Comparison of ENCODE assay signal across 1 cellular context in the genomic region with DNA sequence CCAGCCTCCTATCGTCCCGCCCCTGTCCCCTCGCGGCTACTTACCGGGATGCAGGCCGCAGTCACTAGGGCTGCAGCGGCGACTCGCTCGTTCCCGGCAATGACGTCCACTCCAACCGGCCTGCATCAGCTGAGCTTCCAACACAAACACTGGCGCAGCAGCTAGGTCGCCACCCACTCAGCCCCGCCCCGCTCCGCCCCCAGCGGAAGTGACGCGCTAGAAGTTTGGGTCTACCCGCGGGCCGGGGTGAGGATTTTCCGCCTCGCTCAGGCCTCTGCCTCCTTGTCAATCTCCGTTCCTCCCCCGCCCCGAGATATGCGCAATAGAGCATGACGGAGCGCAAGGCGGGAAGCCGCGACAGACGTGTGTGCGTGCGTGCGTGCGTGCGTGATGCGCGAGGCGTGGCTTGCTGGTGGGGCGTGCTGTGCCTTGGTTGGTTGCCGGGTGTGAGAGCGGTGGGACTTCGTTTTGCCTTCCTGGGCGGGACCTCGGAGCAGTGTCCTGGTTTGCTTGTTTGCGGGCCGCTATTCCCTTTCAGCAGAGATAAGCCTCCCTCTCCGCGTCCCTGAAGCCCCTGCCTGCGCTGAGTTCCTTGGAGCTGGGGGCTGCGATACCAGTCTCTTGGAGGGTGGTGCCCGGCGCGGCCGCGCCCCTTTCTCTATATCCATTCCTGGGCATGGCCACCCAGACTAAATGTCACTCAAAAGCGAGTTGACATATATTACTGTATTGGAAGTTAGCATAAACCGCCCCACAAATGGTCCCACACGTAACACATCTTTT.
TF ChIP-seq lines count a peak whose summit lies in the region.

A gene with protein sequence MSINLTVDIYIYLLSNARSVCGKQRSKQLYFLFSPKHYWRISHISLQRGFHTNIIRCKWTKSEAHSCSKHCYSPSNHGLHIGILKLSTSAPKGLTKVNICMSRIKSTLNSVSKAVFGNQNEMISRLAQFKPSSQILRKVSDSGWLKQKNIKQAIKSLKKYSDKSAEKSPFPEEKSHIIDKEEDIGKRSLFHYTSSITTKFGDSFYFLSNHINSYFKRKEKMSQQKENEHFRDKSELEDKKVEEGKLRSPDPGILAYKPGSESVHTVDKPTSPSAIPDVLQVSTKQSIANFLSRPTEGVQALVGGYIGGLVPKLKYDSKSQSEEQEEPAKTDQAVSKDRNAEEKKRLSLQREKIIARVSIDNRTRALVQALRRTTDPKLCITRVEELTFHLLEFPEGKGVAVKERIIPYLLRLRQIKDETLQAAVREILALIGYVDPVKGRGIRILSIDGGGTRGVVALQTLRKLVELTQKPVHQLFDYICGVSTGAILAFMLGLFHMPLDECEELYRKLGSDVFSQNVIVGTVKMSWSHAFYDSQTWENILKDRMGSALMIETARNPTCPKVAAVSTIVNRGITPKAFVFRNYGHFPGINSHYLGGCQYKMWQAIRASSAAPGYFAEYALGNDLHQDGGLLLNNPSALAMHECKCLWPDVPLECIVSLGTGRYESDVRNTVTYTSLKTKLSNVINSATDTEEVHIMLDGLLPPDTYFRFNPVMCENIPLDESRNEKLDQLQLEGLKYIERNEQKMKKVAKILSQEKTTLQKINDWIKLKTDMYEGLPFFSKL (minus strand): TSS at position 151 of the 783 bp plus-strand sequence. CDS start 10,644 bp downstream, outside the sequence.

TF ChIP-seq in K562, 482 proteins besides CTCF, POLR2A, EP300 and RAD21 (continued from another document and continues in another):
- TF ChIP-seq, protein P1, sequence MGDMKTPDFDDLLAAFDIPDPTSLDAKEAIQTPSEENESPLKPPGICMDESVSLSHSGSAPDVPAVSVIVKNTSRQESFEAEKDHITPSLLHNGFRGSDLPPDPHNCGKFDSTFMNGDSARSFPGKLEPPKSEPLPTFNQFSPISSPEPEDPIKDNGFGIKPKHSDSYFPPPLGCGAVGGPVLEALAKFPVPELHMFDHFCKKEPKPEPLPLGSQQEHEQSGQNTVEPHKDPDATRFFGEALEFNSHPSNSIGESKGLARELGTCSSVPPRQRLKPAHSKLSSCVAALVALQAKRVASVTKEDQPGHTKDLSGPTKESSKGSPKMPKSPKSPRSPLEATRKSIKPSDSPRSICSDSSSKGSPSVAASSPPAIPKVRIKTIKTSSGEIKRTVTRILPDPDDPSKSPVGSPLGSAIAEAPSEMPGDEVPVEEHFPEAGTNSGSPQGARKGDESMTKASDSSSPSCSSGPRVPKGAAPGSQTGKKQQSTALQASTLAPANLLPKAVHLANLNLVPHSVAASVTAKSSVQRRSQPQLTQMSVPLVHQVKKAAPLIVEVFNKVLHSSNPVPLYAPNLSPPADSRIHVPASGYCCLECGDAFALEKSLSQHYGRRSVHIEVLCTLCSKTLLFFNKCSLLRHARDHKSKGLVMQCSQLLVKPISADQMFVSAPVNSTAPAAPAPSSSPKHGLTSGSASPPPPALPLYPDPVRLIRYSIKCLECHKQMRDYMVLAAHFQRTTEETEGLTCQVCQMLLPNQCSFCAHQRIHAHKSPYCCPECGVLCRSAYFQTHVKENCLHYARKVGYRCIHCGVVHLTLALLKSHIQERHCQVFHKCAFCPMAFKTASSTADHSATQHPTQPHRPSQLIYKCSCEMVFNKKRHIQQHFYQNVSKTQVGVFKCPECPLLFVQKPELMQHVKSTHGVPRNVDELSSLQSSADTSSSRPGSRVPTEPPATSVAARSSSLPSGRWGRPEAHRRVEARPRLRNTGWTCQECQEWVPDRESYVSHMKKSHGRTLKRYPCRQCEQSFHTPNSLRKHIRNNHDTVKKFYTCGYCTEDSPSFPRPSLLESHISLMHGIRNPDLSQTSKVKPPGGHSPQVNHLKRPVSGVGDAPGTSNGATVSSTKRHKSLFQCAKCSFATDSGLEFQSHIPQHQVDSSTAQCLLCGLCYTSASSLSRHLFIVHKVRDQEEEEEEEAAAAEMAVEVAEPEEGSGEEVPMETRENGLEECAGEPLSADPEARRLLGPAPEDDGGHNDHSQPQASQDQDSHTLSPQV (IDR thresholded peaks at IDR 0.05), result no peak; the same call in 1 of the 2 replicates
- TF ChIP-seq ZNF57 (CRISPR knock-in tag; IDR thresholded peaks at IDR 0.05), result no peak
- TF ChIP-seq HDAC1 (IDR thresholded peaks at IDR 0.05), result peak in 1 of 2 experiments; percentile 95; a peak in 2 of 4 replicates
- TF ChIP-seq, protein P2, sequence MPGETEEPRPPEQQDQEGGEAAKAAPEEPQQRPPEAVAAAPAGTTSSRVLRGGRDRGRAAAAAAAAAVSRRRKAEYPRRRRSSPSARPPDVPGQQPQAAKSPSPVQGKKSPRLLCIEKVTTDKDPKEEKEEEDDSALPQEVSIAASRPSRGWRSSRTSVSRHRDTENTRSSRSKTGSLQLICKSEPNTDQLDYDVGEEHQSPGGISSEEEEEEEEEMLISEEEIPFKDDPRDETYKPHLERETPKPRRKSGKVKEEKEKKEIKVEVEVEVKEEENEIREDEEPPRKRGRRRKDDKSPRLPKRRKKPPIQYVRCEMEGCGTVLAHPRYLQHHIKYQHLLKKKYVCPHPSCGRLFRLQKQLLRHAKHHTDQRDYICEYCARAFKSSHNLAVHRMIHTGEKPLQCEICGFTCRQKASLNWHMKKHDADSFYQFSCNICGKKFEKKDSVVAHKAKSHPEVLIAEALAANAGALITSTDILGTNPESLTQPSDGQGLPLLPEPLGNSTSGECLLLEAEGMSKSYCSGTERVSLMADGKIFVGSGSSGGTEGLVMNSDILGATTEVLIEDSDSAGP (CRISPR knock-in tag; IDR thresholded peaks at IDR 0.05), result no peak
- peak; percentile 70; the same call in 1 of the 2 replicates for TF ChIP-seq CBX1 (IDR thresholded peaks at IDR 0.05; ENCODE audit: low read depth)
- TF ChIP-seq, protein P3, sequence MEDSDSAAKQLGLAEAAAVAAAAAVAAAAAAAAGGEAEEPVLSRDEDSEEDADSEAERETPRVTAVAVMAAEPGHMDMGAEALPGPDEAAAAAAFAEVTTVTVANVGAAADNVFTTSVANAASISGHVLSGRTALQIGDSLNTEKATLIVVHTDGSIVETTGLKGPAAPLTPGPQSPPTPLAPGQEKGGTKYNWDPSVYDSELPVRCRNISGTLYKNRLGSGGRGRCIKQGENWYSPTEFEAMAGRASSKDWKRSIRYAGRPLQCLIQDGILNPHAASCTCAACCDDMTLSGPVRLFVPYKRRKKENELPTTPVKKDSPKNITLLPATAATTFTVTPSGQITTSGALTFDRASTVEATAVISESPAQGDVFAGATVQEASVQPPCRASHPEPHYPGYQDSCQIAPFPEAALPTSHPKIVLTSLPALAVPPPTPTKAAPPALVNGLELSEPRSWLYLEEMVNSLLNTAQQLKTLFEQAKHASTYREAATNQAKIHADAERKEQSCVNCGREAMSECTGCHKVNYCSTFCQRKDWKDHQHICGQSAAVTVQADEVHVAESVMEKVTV (CRISPR knock-in tag; IDR thresholded peaks at IDR 0.05), result 0 out of 2 replicates have a peak, but pooled peaks have one; percentile 25
- TF ChIP-seq, protein P4, sequence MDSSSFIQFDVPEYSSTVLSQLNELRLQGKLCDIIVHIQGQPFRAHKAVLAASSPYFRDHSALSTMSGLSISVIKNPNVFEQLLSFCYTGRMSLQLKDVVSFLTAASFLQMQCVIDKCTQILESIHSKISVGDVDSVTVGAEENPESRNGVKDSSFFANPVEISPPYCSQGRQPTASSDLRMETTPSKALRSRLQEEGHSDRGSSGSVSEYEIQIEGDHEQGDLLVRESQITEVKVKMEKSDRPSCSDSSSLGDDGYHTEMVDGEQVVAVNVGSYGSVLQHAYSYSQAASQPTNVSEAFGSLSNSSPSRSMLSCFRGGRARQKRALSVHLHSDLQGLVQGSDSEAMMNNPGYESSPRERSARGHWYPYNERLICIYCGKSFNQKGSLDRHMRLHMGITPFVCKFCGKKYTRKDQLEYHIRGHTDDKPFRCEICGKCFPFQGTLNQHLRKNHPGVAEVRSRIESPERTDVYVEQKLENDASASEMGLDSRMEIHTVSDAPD (CRISPR knock-in tag; IDR thresholded peaks at IDR 0.05), result no peak
- TF ChIP-seq ARNT (IDR thresholded peaks at IDR 0.05), result peak in 1 of 2 experiments; percentile 61; a peak in 1 of 4 replicates
- no peak for TF ChIP-seq HMG20A (CRISPR knock-in tag; conservative IDR thresholded peaks at IDR 0.05)
- TF ChIP-seq, protein P5, sequence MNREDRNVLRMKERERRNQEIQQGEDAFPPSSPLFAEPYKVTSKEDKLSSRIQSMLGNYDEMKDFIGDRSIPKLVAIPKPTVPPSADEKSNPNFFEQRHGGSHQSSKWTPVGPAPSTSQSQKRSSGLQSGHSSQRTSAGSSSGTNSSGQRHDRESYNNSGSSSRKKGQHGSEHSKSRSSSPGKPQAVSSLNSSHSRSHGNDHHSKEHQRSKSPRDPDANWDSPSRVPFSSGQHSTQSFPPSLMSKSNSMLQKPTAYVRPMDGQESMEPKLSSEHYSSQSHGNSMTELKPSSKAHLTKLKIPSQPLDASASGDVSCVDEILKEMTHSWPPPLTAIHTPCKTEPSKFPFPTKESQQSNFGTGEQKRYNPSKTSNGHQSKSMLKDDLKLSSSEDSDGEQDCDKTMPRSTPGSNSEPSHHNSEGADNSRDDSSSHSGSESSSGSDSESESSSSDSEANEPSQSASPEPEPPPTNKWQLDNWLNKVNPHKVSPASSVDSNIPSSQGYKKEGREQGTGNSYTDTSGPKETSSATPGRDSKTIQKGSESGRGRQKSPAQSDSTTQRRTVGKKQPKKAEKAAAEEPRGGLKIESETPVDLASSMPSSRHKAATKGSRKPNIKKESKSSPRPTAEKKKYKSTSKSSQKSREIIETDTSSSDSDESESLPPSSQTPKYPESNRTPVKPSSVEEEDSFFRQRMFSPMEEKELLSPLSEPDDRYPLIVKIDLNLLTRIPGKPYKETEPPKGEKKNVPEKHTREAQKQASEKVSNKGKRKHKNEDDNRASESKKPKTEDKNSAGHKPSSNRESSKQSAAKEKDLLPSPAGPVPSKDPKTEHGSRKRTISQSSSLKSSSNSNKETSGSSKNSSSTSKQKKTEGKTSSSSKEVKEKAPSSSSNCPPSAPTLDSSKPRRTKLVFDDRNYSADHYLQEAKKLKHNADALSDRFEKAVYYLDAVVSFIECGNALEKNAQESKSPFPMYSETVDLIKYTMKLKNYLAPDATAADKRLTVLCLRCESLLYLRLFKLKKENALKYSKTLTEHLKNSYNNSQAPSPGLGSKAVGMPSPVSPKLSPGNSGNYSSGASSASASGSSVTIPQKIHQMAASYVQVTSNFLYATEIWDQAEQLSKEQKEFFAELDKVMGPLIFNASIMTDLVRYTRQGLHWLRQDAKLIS (CRISPR knock-in tag; IDR thresholded peaks at IDR 0.05), result peak; percentile 40; the same call in 1 of the 2 replicates
- TF ChIP-seq BCOR (IDR thresholded peaks at IDR 0.05), result no peak
- TF ChIP-seq RBBP5 (IDR thresholded peaks at IDR 0.05; ENCODE audit: borderline replicate concordance, insufficient read depth, low read length, poor library complexity, severe bottlenecking), result peak; percentile 93
- TF ChIP-seq HEY1 (CRISPR knock-in tag; IDR thresholded peaks at IDR 0.05; ENCODE audit: borderline replicate concordance), result no peak
- TF ChIP-seq NR2C2 (CRISPR knock-in tag; IDR thresholded peaks at IDR 0.05), result no peak
- TF ChIP-seq NR2C2 (tag; IDR thresholded peaks at IDR 0.05), result peak; percentile 45; the same call in 1 of the 2 replicates
- TF ChIP-seq BCL6 (CRISPR knock-in tag; IDR thresholded peaks at IDR 0.05), result no peak
- TF ChIP-seq NFYB (IDR thresholded peaks at IDR 0.05; ENCODE audit: extremely low read depth, insufficient read length), result peak; percentile 53
- no peak for TF ChIP-seq BDP1 (IDR thresholded peaks at IDR 0.05; ENCODE audit: insufficient read depth, insufficient read length)
- TF ChIP-seq ETV5 (CRISPR knock-in tag; IDR thresholded peaks at IDR 0.05; ENCODE audit: low read depth), result peak; percentile 87
- no peak for TF ChIP-seq HNRNPL (IDR thresholded peaks at IDR 0.05; ENCODE audit: low read depth, low read length)
- TF ChIP-seq NR2C1 (IDR thresholded peaks at IDR 0.05), result no peak
- no peak for TF ChIP-seq NR2C1 (tag; IDR thresholded peaks at IDR 0.05)
- no peak for TF ChIP-seq ZNF384 (IDR thresholded peaks at IDR 0.05; ENCODE audit: low read depth, low read length)
- TF ChIP-seq MAZ (CRISPR knock-in tag; conservative IDR thresholded peaks at IDR 0.05 in 1 of 2, IDR thresholded peaks at IDR 0.05 in 1 of 2), result peak; percentile 92 to 95
- no peak for TF ChIP-seq NUFIP1 (IDR thresholded peaks at IDR 0.05; ENCODE audit: partially characterized antibody)
- peak; percentile 93 for TF ChIP-seq SUPT5H (IDR thresholded peaks at IDR 0.05)
- TF ChIP-seq FIP1L1 (IDR thresholded peaks at IDR 0.05; ENCODE audit: low read depth, low read length, poor library complexity, severe bottlenecking), result peak; percentile 88
- TF ChIP-seq, protein P6, sequence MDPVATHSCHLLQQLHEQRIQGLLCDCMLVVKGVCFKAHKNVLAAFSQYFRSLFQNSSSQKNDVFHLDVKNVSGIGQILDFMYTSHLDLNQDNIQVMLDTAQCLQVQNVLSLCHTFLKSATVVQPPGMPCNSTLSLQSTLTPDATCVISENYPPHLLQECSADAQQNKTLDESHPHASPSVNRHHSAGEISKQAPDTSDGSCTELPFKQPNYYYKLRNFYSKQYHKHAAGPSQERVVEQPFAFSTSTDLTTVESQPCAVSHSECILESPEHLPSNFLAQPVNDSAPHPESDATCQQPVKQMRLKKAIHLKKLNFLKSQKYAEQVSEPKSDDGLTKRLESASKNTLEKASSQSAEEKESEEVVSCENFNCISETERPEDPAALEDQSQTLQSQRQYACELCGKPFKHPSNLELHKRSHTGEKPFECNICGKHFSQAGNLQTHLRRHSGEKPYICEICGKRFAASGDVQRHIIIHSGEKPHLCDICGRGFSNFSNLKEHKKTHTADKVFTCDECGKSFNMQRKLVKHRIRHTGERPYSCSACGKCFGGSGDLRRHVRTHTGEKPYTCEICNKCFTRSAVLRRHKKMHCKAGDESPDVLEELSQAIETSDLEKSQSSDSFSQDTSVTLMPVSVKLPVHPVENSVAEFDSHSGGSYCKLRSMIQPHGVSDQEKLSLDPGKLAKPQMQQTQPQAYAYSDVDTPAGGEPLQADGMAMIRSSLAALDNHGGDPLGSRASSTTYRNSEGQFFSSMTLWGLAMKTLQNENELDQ (CRISPR knock-in tag; IDR thresholded peaks at IDR 0.05; ENCODE audit: borderline replicate concordance), result no peak
- TF ChIP-seq SMARCC2 (IDR thresholded peaks at IDR 0.05; ENCODE audit: low read depth), result peak; percentile 66; the same call in 1 of the 2 replicates
- no peak for TF ChIP-seq PTTG1 (tag; IDR thresholded peaks at IDR 0.05; ENCODE audit: low read depth)
- TF ChIP-seq ZBTB8A (IDR thresholded peaks at IDR 0.05; ENCODE audit: partially characterized antibody), result no peak
- peak; percentile 95 for TF ChIP-seq CCNT2 (IDR thresholded peaks at IDR 0.05; ENCODE audit: borderline replicate concordance, extremely low read depth, insufficient read length, low read depth, low read length)
- no peak for TF ChIP-seq ETS2 (tag; IDR thresholded peaks at IDR 0.05; ENCODE audit: borderline replicate concordance, poor library complexity, severe bottlenecking)
- no peak for TF ChIP-seq ZNF121 (CRISPR knock-in tag; conservative IDR thresholded peaks at IDR 0.05)
- TF ChIP-seq ZNF717 (CRISPR knock-in tag; IDR thresholded peaks at IDR 0.05), result no peak
- no peak for TF ChIP-seq IRF2 (CRISPR knock-in tag; IDR thresholded peaks at IDR 0.05)
- TF ChIP-seq, protein P7, sequence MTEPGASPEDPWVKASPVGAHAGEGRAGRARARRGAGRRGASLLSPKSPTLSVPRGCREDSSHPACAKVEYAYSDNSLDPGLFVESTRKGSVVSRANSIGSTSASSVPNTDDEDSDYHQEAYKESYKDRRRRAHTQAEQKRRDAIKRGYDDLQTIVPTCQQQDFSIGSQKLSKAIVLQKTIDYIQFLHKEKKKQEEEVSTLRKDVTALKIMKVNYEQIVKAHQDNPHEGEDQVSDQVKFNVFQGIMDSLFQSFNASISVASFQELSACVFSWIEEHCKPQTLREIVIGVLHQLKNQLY (CRISPR knock-in tag; conservative IDR thresholded peaks at IDR 0.05), result no peak
